Comparison of ENCODE assay signal across 9 cellular contexts in the genomic region with DNA sequence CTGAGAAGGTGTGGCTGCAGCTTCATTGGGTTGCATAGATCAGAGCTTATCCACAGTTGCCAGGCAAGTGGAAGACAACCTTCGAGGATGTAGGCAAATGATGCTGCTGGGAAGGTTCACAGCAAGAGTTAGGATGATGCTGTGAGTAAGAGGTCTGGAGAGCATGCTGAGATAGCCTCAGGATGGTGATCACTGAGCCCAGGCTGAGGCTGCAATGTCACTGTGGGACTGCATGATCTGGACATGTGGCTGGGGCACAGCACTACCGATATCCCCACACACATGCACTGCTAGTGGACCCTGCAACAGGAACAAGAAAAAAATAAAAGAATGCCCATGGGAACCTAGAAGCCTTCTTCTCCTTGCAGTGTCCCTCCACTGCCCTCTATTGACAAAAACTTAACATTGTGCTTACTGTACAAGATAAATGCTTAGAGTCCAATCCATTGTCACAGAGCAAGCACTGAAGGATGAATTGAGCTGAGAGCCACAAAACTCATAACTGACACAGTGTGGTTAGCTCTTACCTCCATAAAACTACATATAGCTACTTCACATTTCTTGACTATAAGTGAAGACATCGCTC.
DNase-seq lines count a peak whose midpoint lies in the region; ATAC-seq and TF ChIP-seq lines count a peak whose summit lies in the region.
"Had no signal": no experiment of that assay in that cellular context is flagged by ENCODE, and none has a peak within 500 bp of the region (broad histone marks: within the 10 kb centered on the region; RNA-seq: fewer than 3 reads in every experiment).

No MANE protein-coding gene starts in this region.

- CTCF ChIA-PET in PC-3 (lab: Charles Lee), result interaction anchor here (0.6 to 0.9 kb wide), 6 partner anchors 74 to 950 kb away, joined by 3 to 5 read pairs (median 3); no protein-coding TSS in a partner anchor

- no peak overlapping the region for H2AFZ ChIP-seq in PC-3 (ENCODE audit: low read length)

- BruUV-seq in PC-3 (replicated peaks; lab: Mats Ljungman, UMichigan), result no TSS peak

- no peak overlapping the region for H3K27ac Mint-ChIP-seq in nephron progenitor cell

- H3K27ac ChIP-seq in cardiac muscle cell (no peak overlapping the region), PC-3 (ENCODE audit: low read length) (no peak overlapping the region), ascending aorta (no peak overlapping the region)
- H3K27ac ChIP-seq: epithelial cell of prostate had no signal

- H3K79me2 ChIP-seq in PC-3 (ENCODE audit: low read length), result no peaks in the 10 kb centered on the region

- no peaks in the 10 kb centered on the region for H3K4me1 Mint-ChIP-seq in nephron progenitor cell

- H3K9me3 ChIP-seq in cardiac muscle cell (ENCODE audit: low read depth) (no peaks in the 10 kb centered on the region), PC-3 (ENCODE audit: low read length) (no peaks in the 10 kb centered on the region), ascending aorta (no peaks in the 10 kb centered on the region)

- POLR2A ChIA-PET in PC-3 (lab: Charles Lee; ENCODE audit: unreplicated experiment), result no interaction called here

- in situ Hi-C loops in KBM-7 (cut with MboI; ENCODE audit: low pct_unique_long_range_greater_than_20kb, low sequenced_read_pairs), result no loop called here

- H3K36me3 Mint-ChIP-seq in nephron progenitor cell (ENCODE audit: low read depth), result no peaks in the 10 kb centered on the region

- H3K36me3 ChIP-seq in cardiac muscle cell (no peaks in the 10 kb centered on the region), PC-3 (ENCODE audit: low read depth, low read length) (no peaks in the 10 kb centered on the region), ascending aorta (no peaks in the 10 kb centered on the region)

- H3K4me1 ChIP-seq in cardiac muscle cell (ENCODE audit: low read depth) (no peaks in the 10 kb centered on the region), PC-3 (ENCODE audit: insufficient read depth, low read length) (no peaks in the 10 kb centered on the region), ascending aorta (no peaks in the 10 kb centered on the region)

- H3K27me3 Mint-ChIP-seq in nephron progenitor cell (ENCODE audit: low read depth, poor library complexity), result no peaks in the 10 kb centered on the region

- ATAC-seq in Right ventricle myocardium inferior (no peak), GM21723 (IDR thresholded peaks at IDR 0.05; ENCODE audit: unreplicated experiment) (peak; percentile 94), PC-3 (peak; percentile 78)

- H3K27me3 ChIP-seq in cardiac muscle cell (no peaks in the 10 kb centered on the region), PC-3 (ENCODE audit: low read length) (no peaks in the 10 kb centered on the region), ascending aorta (no peaks in the 10 kb centered on the region)

- TF ChIP-seq CTCF in cardiac muscle cell (IDR thresholded peaks at IDR 0.05; ENCODE audit: low read depth, low read length) (peak; percentile 58), PC-3 (conservative IDR thresholded peaks at IDR 0.05; ENCODE audit: low read depth, low read length) (peak; percentile 70), epithelial cell of esophagus (IDR thresholded peaks at IDR 0.05; ENCODE audit: insufficient read depth, low read depth, low read length, missing control alignments) (peak; percentile 69), nephron progenitor cell (IDR thresholded peaks at IDR 0.05) (peak; percentile 80), ascending aorta (IDR thresholded peaks at IDR 0.05) (peak in 1 of 3 experiments; percentile 53)

- H3K9me2 ChIP-seq in PC-3 (replicated peaks; ENCODE audit: low read length), result no peaks in the 10 kb centered on the region

- H3K4me3 ChIP-seq in cardiac muscle cell (no peak overlapping the region), PC-3 (ENCODE audit: low read length) (no peak overlapping the region), epithelial cell of esophagus (ENCODE audit: low read length) (no peak overlapping the region), ascending aorta (no peak overlapping the region)

- DNase-seq in cardiac muscle cell (ENCODE audit: low read depth in 1 of 2, low spot score in 1 of 2) (peak; percentile 64 to 70), Right ventricle myocardium inferior (ENCODE audit: missing footprints) (no peak), KBM-7 (peak; percentile 80), PC-3 (peak; percentile 76), epithelial cell of esophagus (ENCODE audit: low read depth) (peak; percentile 59), nephron progenitor cell (peak; percentile 11), ascending aorta (ENCODE audit: low spot score in 2 of 2) (no peak)

- no peaks in the 10 kb centered on the region for H4K20me1 ChIP-seq in PC-3 (ENCODE audit: low read length)

- no peak overlapping the region for H3K9ac ChIP-seq in PC-3 (ENCODE audit: low read length)

- H3F3A ChIP-seq in PC-3 (ENCODE audit: low read length, unreplicated experiment), result no peaks in the 10 kb centered on the region

- no peak overlapping the region for H3K4me2 ChIP-seq in PC-3 (ENCODE audit: low read length)

- H3K9me3 Mint-ChIP-seq in nephron progenitor cell, result no peaks in the 10 kb centered on the region

- intact Hi-C loops in Right ventricle myocardium inferior (cut with DNase I), result loop anchor here (5.0 kb wide), 1 partner anchor 947 kb away; no protein-coding TSS in a partner anchor
- intact Hi-C loops in PC-3 (cut with micrococcal nuclease), result loop anchor here (2.0 to 5.0 kb wide), 2 partner anchors 245 to 952 kb away; no protein-coding TSS in a partner anchor
- intact Hi-C loops in ascending aorta (cut with DNase I), result loop anchor here (5.0 kb wide), 1 partner anchor 952 kb away; no protein-coding TSS in a partner anchor

- no peak overlapping the region for H3K4me3 Mint-ChIP-seq in nephron progenitor cell

Comparison
In these comparisons a context has a peak if more than half of its experiments do, and no peak if none do; other contexts are left out.
1. DNase-seq: peak in cardiac muscle cell (2 of 2), KBM-7 (single experiment), PC-3 (single experiment), epithelial cell of esophagus (single experiment) and nephron progenitor cell (single experiment); none in Right ventricle myocardium inferior (single experiment) and ascending aorta (0 of 2).